In genomic region chr6:145209312-145209711, GRCh38 we compare ENCODE assay signal across 23 cellular contexts.
"Had no signal": no experiment of that assay in that cellular context is flagged by ENCODE, and none has a peak within 500 bp of the region (broad histone marks: within the 10 kb centered on the region; RNA-seq: fewer than 3 reads in every experiment).

No MANE protein-coding gene starts in this region.

- H3K9me3 ChIP-seq: body of pancreas, upper lobe of left lung had no signal

- H3K27me3 ChIP-seq: body of pancreas, hepatocyte, upper lobe of left lung had no signal

- H3K9me3 Mint-ChIP-seq: activated CD4-positive, alpha-beta T cell treated with anti-CD3 and anti-CD28 coated beads, Interleukin-2, amount 10 ng/mL, durations not matched to agents 7 days and 5 days; activated CD8-positive, alpha-beta T cell treated with anti-CD3 and anti-CD28 coated beads for 36 hours; activated naive CD8-positive, alpha-beta T cell treated with anti-CD3 and anti-CD28 coated beads, Interleukin-2, amount 50 U/mL, for 24 hours; immature natural killer cell; T-cell; T-helper 2 cell treated with Interferon-gamma antibody and Interleukin-4, amounts not matched to agents 5 μg/mL and 100 μg/mL, for 36 hours had no signal

- H3K27ac Mint-ChIP-seq: activated CD4-positive, alpha-beta T cell treated with anti-CD3 and anti-CD28 coated beads, Interleukin-2, amount 10 ng/mL, durations not matched to agents 7 days and 5 days; activated CD8-positive, alpha-beta memory T cell treated with anti-CD3 and anti-CD28 coated beads, Interleukin-2, amount 10 ng/mL, durations not matched to agents 7 days and 5 days; activated CD8-positive, alpha-beta T cell treated with anti-CD3 and anti-CD28 coated beads for 36 hours; activated naive CD8-positive, alpha-beta T cell treated with anti-CD3 and anti-CD28 coated beads, Interleukin-2, amount 50 U/mL, for 24 hours; immature natural killer cell; T-cell; T-helper 2 cell treated with Interferon-gamma antibody and Interleukin-4, amounts not matched to agents 5 μg/mL and 100 μg/mL, for 36 hours had no signal

- H3K4me1 Mint-ChIP-seq: activated naive CD8-positive, alpha-beta T cell treated with anti-CD3 and anti-CD28 coated beads, Interleukin-2, amount 50 U/mL, for 24 hours; immature natural killer cell had no signal

- H3K36me3 Mint-ChIP-seq: activated CD8-positive, alpha-beta memory T cell treated with anti-CD3 and anti-CD28 coated beads, Interleukin-2, amount 10 ng/mL, durations not matched to agents 7 days and 5 days; immature natural killer cell; T-cell had no signal

- ATAC-seq: activated CD8-positive, alpha-beta memory T cell treated with anti-CD3 and anti-CD28 coated beads, Interleukin-2, amount 10 ng/mL, durations not matched to agents 7 days and 5 days; activated CD8-positive, alpha-beta T cell treated with anti-CD3 and anti-CD28 coated beads for 36 hours; activated naive CD8-positive, alpha-beta T cell treated with anti-CD3 and anti-CD28 coated beads, Interleukin-2, amount 50 U/mL, for 24 hours; body of pancreas; stimulated activated naive CD8-positive, alpha-beta T cell treated with anti-CD3 and anti-CD28 coated beads, Interleukin-15, Interleukin-2, amounts not matched to agents 100 U/mL and 50 U/mL, for 24 hours; T-cell had no signal

- H3K4me3 Mint-ChIP-seq: activated CD4-positive, alpha-beta T cell treated with anti-CD3 and anti-CD28 coated beads, Interleukin-2, amount 10 ng/mL, durations not matched to agents 7 days and 5 days; activated CD8-positive, alpha-beta memory T cell treated with anti-CD3 and anti-CD28 coated beads, Interleukin-2, amount 10 ng/mL, durations not matched to agents 7 days and 5 days; activated CD8-positive, alpha-beta T cell treated with anti-CD3 and anti-CD28 coated beads for 36 hours; activated naive CD8-positive, alpha-beta T cell treated with anti-CD3 and anti-CD28 coated beads, Interleukin-2, amount 50 U/mL, for 24 hours; immature natural killer cell; T-cell; T-helper 2 cell treated with Interferon-gamma antibody and Interleukin-4, amounts not matched to agents 5 μg/mL and 100 μg/mL, for 36 hours had no signal

- H2AFZ ChIP-seq: hepatocyte had no signal

- H3K36me3 ChIP-seq: upper lobe of left lung, WERI-Rb-1 had no signal

- H3K79me2 ChIP-seq: hepatocyte had no signal

- H3K4me3 ChIP-seq: body of pancreas, hepatocyte, upper lobe of left lung had no signal

- H3K4me1 ChIP-seq: body of pancreas, upper lobe of left lung had no signal

- H3K4me2 ChIP-seq: hepatocyte had no signal

- H3K27ac ChIP-seq: body of pancreas, hepatocyte, upper lobe of left lung, WERI-Rb-1 had no signal

- DNase-seq: activated CD4-positive, alpha-beta T cell treated with anti-CD3 and anti-CD28 coated beads, Interleukin-2, amount 10 ng/mL, durations not matched to agents 7 days and 5 days; activated CD4-positive, CD25-positive, alpha-beta regulatory T cell treated with anti-CD3 and anti-CD28 coated beads, Interleukin-2, amount 50 U/mL, for 72 hours; activated CD8-positive, alpha-beta memory T cell treated with anti-CD3 and anti-CD28 coated beads, Interleukin-2, amount 10 ng/mL, durations not matched to agents 7 days and 5 days; activated CD8-positive, alpha-beta T cell treated with anti-CD3 and anti-CD28 coated beads for 36 hours; activated gamma-delta T cell; activated naive CD4-positive, alpha-beta T cell treated with anti-CD3 and anti-CD28 coated beads, Interleukin-2, amount 50 U/mL, for 16 hours; activated naive CD8-positive, alpha-beta T cell treated with anti-CD3 and anti-CD28 coated beads, Interleukin-2, amount 50 U/mL, for 24 hours; activated T-cell treated with anti-CD3 and anti-CD28 coated beads for 4 hours; anterior cingulate cortex; body of pancreas; dermis blood vessel endothelial cell; effector CD8-positive, alpha-beta T cell; erythroblast; glutamatergic neuron; immature natural killer cell; nucleus accumbens; stimulated activated CD4-positive, alpha-beta T cell treated with anti-CD3 and anti-CD28 coated beads, Interleukin-4, amount 100 ng/mL, for 4 hours; stimulated activated naive CD8-positive, alpha-beta T cell treated with anti-CD3 and anti-CD28 coated beads, Interleukin-15, Interleukin-2, amounts not matched to agents 100 U/mL and 50 U/mL, for 24 hours; T-cell; upper lobe of left lung; WERI-Rb-1 had no signal
